6 cellular contexts compared by ENCODE assay signal in the genomic region with DNA sequence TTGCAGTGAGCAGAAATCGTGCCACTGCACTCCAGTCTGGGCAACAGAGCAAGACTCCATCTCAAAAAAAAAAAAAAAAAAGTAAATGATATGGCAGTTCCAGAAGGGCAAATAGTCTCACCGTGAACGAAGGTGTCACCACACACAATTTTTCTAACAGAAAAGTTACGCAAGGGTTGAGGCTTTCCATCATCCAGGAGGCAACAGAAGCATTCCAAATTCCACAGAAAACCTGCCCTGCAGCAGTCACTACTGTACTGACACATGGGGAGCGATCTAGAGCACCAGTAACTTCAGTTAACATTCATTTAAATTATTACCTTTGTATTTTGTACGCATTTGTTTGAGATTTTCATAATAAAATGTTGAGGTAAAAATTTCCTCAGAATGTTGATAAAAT. TPM values are rescaled to one million over a fixed set of nuclear protein-coding genes. Genes with fewer than 3 reads are reported as not detected.
"Had no signal": no experiment of that assay in that cellular context is flagged by ENCODE, and none has a peak within 500 bp of the region (broad histone marks: within the 10 kb centered on the region; RNA-seq: fewer than 3 reads in every experiment).

No MANE protein-coding gene starts in this region.

- DNase-seq: H9, HCEC 1CT, IMR-90 had no signal

- H3K4me2 ChIP-seq: GM23338 had no signal

- ATAC-seq: GM23338, K562 had no signal

- H3K27ac ChIP-seq: HL-60 had no signal

- H2AFZ ChIP-seq: GM23338 had no signal

- H3K4me3 ChIP-seq: GM23338, K562 had no signal

RNA-seq across cellular contexts. Expression of gene TMCC3, which starts 24.8 kb away (rescaled TPM):
- total RNA-seq: K562 had no signal
- polyA plus RNA-seq: K562 had no signal
